ENCODE assay signal across 12 cellular contexts in genomic region chr13:114328034-114328433, GRCh38.
"Had no signal": no experiment of that assay in that cellular context is flagged by ENCODE, and none has a peak within 500 bp of the region (broad histone marks: within the 10 kb centered on the region; RNA-seq: fewer than 3 reads in every experiment).

No MANE protein-coding gene starts in this region.

- DNase-seq: activated naive CD4-positive, alpha-beta T cell treated with anti-CD3 and anti-CD28 coated beads, Interleukin-2, amount 50 U/mL, for 16 hours; amygdala; brain microvascular endothelial cell; cerebellar nuclear complex; dermis blood vessel endothelial cell; glutamatergic neuron; immature natural killer cell; mammary epithelial cell; stimulated activated CD4-positive, alpha-beta T cell treated with anti-CD3 and anti-CD28 coated beads, Interleukin-4, amount 100 ng/mL, for 1 hour; stimulated activated CD8-positive, alpha-beta memory T cell treated with anti-CD3 and anti-CD28 coated beads, Interleukin-4, amount 100 ng/mL, for 48 hours; stimulated activated naive CD8-positive, alpha-beta T cell treated with anti-CD3 and anti-CD28 coated beads, Interleukin-15, amount 100 ng/mL, for 72 hours had no signal

- H3K27me3 ChIP-seq: brain microvascular endothelial cell had no signal

- ATAC-seq: stimulated activated naive CD8-positive, alpha-beta T cell treated with anti-CD3 and anti-CD28 coated beads, Interleukin-15, amount 100 ng/mL, for 72 hours had no signal

- H3K27me3 Mint-ChIP-seq: stimulated activated naive CD8-positive, alpha-beta T cell treated with anti-CD3 and anti-CD28 coated beads, Interleukin-15, amount 100 ng/mL, for 72 hours had no signal

- H3K4me3 Mint-ChIP-seq: immature natural killer cell; stimulated activated naive CD8-positive, alpha-beta T cell treated with anti-CD3 and anti-CD28 coated beads, Interleukin-15, amount 100 ng/mL, for 72 hours had no signal

- H3K27ac Mint-ChIP-seq: activated T-helper 2 cell treated with anti-CD3 and anti-CD28 coated beads, Interferon-gamma antibody, Interleukin-2, Interleukin-4, amounts not matched to agents 10 μg/mL and 5 μg/mL and 100 μg/mL, durations not matched to agents 14 hours and 24 hours and 36 hours; immature natural killer cell; stimulated activated naive CD8-positive, alpha-beta T cell treated with anti-CD3 and anti-CD28 coated beads, Interleukin-15, amount 100 ng/mL, for 72 hours had no signal

- H3K9me3 Mint-ChIP-seq: activated T-helper 2 cell treated with anti-CD3 and anti-CD28 coated beads, Interferon-gamma antibody, Interleukin-2, Interleukin-4, amounts not matched to agents 10 μg/mL and 5 μg/mL and 100 μg/mL, durations not matched to agents 14 hours and 24 hours and 36 hours; immature natural killer cell; stimulated activated naive CD8-positive, alpha-beta T cell treated with anti-CD3 and anti-CD28 coated beads, Interleukin-15, amount 100 ng/mL, for 72 hours had no signal

- H3K27ac ChIP-seq: brain microvascular endothelial cell had no signal
